ENCODE assay signal across 1 cellular context in the genomic region with DNA sequence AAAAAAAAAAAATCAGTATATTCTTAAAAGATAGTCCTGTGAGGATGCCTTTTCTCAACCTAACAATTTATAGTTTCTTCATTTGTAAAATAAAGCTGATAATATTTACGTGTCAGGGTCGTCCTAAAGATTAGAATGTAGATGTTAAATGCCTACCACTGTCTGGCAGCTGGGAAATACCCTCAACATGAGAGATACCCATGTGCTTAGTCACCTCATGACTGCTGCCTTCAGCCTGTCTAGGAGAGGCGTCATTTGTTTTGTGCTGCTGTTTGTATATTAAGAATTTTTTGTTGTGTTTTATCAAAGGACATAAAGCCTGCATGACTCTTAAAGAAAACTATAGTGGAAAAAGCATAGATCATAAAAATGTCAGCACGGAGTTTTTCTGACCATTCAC.
TF ChIP-seq lines count a peak whose summit lies in the region.

No MANE protein-coding gene starts in this region.

TF ChIP-seq in GM12878, 131 proteins besides CTCF, POLR2A, EP300 and RAD21:
- no peak for TF ChIP-seq EZH2 (IDR thresholded peaks at IDR 0.05; ENCODE audit: borderline replicate concordance, control insufficient read depth, low read depth, low read length)
- TF ChIP-seq, protein P1, sequence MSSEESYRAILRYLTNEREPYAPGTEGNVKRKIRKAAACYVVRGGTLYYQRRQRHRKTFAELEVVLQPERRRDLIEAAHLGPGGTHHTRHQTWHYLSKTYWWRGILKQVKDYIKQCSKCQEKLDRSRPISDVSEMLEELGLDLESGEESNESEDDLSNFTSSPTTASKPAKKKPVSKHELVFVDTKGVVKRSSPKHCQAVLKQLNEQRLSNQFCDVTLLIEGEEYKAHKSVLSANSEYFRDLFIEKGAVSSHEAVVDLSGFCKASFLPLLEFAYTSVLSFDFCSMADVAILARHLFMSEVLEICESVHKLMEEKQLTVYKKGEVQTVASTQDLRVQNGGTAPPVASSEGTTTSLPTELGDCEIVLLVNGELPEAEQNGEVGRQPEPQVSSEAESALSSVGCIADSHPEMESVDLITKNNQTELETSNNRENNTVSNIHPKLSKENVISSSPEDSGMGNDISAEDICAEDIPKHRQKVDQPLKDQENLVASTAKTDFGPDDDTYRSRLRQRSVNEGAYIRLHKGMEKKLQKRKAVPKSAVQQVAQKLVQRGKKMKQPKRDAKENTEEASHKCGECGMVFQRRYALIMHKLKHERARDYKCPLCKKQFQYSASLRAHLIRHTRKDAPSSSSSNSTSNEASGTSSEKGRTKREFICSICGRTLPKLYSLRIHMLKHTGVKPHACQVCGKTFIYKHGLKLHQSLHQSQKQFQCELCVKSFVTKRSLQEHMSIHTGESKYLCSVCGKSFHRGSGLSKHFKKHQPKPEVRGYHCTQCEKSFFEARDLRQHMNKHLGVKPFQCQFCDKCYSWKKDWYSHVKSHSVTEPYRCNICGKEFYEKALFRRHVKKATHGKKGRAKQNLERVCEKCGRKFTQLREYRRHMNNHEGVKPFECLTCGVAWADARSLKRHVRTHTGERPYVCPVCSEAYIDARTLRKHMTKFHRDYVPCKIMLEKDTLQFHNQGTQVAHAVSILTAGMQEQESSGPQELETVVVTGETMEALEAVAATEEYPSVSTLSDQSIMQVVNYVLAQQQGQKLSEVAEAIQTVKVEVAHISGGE (CRISPR knock-in tag; IDR thresholded peaks at IDR 0.05) = no peak
- no peak for TF ChIP-seq WRNIP1 (IDR thresholded peaks at IDR 0.05; ENCODE audit: borderline replicate concordance, low read depth, low read length)
- no peak for TF ChIP-seq TCF3 (IDR thresholded peaks at IDR 0.05; ENCODE audit: borderline replicate concordance, insufficient read depth, low read depth, low read length)
- TF ChIP-seq, protein P2, sequence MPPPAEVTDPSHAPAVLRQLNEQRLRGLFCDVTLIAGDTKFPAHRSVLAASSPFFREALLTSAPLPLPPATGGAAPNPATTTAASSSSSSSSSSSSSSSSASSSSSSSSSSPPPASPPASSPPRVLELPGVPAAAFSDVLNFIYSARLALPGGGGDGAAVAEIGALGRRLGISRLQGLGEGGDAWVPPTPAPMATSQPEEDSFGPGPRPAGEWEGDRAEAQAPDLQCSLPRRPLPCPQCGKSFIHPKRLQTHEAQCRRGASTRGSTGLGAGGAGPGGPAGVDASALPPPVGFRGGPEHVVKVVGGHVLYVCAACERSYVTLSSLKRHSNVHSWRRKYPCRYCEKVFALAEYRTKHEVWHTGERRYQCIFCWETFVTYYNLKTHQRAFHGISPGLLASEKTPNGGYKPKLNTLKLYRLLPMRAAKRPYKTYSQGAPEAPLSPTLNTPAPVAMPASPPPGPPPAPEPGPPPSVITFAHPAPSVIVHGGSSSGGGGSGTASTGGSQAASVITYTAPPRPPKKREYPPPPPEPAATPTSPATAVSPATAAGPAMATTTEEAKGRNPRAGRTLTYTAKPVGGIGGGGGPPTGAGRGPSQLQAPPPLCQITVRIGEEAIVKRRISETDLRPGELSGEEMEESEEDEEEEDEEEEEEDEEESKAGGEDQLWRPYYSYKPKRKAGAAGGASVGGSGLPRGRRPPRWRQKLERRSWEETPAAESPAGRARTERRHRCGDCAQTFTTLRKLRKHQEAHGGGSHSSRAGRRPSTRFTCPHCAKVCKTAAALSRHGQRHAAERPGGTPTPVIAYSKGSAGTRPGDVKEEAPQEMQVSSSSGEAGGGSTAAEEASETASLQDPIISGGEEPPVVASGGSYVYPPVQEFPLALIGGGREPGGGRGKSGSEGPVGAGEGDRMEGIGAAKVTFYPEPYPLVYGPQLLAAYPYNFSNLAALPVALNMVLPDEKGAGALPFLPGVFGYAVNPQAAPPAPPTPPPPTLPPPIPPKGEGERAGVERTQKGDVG (CRISPR knock-in tag; IDR thresholded peaks at IDR 0.05) = no peak
- TF ChIP-seq ZNF24 (IDR thresholded peaks at IDR 0.05) = no peak
- no peak for TF ChIP-seq CEBPB (IDR thresholded peaks at IDR 0.05; ENCODE audit: borderline replicate concordance in 1 of 2, low read depth in 2 of 2, low read length in 2 of 2)
- TF ChIP-seq, protein P3, sequence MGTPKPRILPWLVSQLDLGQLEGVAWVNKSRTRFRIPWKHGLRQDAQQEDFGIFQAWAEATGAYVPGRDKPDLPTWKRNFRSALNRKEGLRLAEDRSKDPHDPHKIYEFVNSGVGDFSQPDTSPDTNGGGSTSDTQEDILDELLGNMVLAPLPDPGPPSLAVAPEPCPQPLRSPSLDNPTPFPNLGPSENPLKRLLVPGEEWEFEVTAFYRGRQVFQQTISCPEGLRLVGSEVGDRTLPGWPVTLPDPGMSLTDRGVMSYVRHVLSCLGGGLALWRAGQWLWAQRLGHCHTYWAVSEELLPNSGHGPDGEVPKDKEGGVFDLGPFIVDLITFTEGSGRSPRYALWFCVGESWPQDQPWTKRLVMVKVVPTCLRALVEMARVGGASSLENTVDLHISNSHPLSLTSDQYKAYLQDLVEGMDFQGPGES (IDR thresholded peaks at IDR 0.05) = no peak
- TF ChIP-seq, protein P4, sequence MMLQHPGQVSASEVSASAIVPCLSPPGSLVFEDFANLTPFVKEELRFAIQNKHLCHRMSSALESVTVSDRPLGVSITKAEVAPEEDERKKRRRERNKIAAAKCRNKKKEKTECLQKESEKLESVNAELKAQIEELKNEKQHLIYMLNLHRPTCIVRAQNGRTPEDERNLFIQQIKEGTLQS (IDR thresholded peaks at IDR 0.05; ENCODE audit: borderline replicate concordance, extremely low read depth, low read depth, low read length) = no peak
- TF ChIP-seq, protein P5, sequence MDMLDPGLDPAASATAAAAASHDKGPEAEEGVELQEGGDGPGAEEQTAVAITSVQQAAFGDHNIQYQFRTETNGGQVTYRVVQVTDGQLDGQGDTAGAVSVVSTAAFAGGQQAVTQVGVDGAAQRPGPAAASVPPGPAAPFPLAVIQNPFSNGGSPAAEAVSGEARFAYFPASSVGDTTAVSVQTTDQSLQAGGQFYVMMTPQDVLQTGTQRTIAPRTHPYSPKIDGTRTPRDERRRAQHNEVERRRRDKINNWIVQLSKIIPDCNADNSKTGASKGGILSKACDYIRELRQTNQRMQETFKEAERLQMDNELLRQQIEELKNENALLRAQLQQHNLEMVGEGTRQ (IDR thresholded peaks at IDR 0.05; ENCODE audit: borderline replicate concordance, low read depth, low read length) = no peak
- TF ChIP-seq KLF5 (IDR thresholded peaks at IDR 0.05; ENCODE audit: partially characterized antibody) = no peak
- TF ChIP-seq, protein P6, sequence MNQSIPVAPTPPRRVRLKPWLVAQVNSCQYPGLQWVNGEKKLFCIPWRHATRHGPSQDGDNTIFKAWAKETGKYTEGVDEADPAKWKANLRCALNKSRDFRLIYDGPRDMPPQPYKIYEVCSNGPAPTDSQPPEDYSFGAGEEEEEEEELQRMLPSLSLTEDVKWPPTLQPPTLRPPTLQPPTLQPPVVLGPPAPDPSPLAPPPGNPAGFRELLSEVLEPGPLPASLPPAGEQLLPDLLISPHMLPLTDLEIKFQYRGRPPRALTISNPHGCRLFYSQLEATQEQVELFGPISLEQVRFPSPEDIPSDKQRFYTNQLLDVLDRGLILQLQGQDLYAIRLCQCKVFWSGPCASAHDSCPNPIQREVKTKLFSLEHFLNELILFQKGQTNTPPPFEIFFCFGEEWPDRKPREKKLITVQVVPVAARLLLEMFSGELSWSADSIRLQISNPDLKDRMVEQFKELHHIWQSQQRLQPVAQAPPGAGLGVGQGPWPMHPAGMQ (IDR thresholded peaks at IDR 0.05; ENCODE audit: borderline replicate concordance) = no peak
- TF ChIP-seq, protein P7, sequence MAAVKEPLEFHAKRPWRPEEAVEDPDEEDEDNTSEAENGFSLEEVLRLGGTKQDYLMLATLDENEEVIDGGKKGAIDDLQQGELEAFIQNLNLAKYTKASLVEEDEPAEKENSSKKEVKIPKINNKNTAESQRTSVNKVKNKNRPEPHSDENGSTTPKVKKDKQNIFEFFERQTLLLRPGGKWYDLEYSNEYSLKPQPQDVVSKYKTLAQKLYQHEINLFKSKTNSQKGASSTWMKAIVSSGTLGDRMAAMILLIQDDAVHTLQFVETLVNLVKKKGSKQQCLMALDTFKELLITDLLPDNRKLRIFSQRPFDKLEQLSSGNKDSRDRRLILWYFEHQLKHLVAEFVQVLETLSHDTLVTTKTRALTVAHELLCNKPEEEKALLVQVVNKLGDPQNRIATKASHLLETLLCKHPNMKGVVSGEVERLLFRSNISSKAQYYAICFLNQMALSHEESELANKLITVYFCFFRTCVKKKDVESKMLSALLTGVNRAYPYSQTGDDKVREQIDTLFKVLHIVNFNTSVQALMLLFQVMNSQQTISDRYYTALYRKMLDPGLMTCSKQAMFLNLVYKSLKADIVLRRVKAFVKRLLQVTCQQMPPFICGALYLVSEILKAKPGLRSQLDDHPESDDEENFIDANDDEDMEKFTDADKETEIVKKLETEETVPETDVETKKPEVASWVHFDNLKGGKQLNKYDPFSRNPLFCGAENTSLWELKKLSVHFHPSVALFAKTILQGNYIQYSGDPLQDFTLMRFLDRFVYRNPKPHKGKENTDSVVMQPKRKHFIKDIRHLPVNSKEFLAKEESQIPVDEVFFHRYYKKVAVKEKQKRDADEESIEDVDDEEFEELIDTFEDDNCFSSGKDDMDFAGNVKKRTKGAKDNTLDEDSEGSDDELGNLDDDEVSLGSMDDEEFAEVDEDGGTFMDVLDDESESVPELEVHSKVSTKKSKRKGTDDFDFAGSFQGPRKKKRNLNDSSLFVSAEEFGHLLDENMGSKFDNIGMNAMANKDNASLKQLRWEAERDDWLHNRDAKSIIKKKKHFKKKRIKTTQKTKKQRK (IDR thresholded peaks at IDR 0.05; ENCODE audit: low read depth, low read length) = no peak
- no peak for TF ChIP-seq YY1 (IDR thresholded peaks at IDR 0.05; ENCODE audit: low read depth, low read length)
- TF ChIP-seq, protein P8, sequence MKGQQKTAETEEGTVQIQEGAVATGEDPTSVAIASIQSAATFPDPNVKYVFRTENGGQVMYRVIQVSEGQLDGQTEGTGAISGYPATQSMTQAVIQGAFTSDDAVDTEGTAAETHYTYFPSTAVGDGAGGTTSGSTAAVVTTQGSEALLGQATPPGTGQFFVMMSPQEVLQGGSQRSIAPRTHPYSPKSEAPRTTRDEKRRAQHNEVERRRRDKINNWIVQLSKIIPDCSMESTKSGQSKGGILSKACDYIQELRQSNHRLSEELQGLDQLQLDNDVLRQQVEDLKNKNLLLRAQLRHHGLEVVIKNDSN (IDR thresholded peaks at IDR 0.05; ENCODE audit: borderline replicate concordance, extremely low read length, insufficient read depth, low read depth, low read length) = no peak
- no peak for TF ChIP-seq SMC3 (IDR thresholded peaks at IDR 0.05; ENCODE audit: borderline replicate concordance, low read length)
- TF ChIP-seq, protein P9, sequence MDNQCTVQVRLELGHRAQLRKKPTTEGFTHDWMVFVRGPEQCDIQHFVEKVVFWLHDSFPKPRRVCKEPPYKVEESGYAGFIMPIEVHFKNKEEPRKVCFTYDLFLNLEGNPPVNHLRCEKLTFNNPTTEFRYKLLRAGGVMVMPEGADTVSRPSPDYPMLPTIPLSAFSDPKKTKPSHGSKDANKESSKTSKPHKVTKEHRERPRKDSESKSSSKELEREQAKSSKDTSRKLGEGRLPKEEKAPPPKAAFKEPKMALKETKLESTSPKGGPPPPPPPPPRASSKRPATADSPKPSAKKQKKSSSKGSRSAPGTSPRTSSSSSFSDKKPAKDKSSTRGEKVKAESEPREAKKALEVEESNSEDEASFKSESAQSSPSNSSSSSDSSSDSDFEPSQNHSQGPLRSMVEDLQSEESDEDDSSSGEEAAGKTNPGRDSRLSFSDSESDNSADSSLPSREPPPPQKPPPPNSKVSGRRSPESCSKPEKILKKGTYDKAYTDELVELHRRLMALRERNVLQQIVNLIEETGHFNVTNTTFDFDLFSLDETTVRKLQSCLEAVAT (IDR thresholded peaks at IDR 0.05) = no peak
- TF ChIP-seq, protein P10, sequence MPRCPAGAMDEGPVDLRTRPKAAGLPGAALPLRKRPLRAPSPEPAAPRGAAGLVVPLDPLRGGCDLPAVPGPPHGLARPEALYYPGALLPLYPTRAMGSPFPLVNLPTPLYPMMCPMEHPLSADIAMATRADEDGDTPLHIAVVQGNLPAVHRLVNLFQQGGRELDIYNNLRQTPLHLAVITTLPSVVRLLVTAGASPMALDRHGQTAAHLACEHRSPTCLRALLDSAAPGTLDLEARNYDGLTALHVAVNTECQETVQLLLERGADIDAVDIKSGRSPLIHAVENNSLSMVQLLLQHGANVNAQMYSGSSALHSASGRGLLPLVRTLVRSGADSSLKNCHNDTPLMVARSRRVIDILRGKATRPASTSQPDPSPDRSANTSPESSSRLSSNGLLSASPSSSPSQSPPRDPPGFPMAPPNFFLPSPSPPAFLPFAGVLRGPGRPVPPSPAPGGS (IDR thresholded peaks at IDR 0.05; ENCODE audit: borderline replicate concordance, insufficient read depth, low read depth, low read length, poor library complexity, severe bottlenecking) = no peak
- TF ChIP-seq, protein P11, sequence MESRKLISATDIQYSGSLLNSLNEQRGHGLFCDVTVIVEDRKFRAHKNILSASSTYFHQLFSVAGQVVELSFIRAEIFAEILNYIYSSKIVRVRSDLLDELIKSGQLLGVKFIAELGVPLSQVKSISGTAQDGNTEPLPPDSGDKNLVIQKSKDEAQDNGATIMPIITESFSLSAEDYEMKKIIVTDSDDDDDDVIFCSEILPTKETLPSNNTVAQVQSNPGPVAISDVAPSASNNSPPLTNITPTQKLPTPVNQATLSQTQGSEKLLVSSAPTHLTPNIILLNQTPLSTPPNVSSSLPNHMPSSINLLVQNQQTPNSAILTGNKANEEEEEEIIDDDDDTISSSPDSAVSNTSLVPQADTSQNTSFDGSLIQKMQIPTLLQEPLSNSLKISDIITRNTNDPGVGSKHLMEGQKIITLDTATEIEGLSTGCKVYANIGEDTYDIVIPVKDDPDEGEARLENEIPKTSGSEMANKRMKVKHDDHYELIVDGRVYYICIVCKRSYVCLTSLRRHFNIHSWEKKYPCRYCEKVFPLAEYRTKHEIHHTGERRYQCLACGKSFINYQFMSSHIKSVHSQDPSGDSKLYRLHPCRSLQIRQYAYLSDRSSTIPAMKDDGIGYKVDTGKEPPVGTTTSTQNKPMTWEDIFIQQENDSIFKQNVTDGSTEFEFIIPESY (IDR thresholded peaks at IDR 0.05) = no peak
- TF ChIP-seq NFIC (IDR thresholded peaks at IDR 0.05; ENCODE audit: low read depth, low read length) = no peak
